1 cellular context compared by ENCODE assay signal in the genomic region with DNA sequence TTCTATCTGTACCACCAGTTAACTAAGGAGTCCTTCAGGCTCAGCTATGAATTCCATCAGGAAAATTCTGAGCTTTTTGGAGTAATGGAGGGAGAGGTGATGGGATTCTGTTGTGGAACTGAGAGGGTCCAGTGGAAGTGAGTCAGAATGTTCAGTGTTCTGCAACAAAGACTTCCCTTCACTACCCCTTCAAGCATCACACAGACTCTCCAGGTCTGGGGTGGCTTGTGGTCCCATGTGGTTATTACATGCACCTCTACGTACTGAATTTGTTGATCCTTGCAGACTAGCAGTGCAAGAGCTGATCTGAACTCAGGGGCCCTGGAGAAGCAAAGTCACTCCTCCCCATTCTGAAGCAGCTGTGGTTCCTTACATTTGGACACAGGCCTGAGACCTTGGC.
TF ChIP-seq lines count a peak whose summit lies in the region.

No MANE protein-coding gene starts in this region.

TF ChIP-seq in HepG2, 621 proteins besides CTCF, POLR2A, EP300 and RAD21 (continued from another document):
- no peak for TF ChIP-seq HNF1A (IDR thresholded peaks at IDR 0.05; ENCODE audit: low read depth)
- TF ChIP-seq HNF1A (CRISPR knock-in tag; IDR thresholded peaks at IDR 0.05; ENCODE audit: borderline replicate concordance): no peak
